2 cellular contexts compared by ENCODE assay signal in the genomic region with DNA sequence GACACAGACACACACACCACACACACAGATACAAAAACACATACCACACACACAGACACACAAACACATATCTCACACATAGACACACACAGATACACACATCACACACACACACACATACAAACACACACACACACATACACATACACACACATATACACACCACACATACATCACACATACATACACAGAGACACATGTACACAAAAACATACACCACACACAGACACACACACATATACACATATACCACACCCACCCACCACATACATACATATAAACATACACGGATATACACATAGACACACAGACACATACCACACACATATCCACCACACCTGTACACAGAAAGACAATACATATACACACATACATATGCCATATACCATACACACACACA.
TF ChIP-seq lines count a peak whose summit lies in the region.

No MANE protein-coding gene starts in this region.

TF ChIP-seq in HepG2, 621 proteins besides CTCF, POLR2A, EP300 and RAD21 (continues in another document):
- TF ChIP-seq, protein P1, sequence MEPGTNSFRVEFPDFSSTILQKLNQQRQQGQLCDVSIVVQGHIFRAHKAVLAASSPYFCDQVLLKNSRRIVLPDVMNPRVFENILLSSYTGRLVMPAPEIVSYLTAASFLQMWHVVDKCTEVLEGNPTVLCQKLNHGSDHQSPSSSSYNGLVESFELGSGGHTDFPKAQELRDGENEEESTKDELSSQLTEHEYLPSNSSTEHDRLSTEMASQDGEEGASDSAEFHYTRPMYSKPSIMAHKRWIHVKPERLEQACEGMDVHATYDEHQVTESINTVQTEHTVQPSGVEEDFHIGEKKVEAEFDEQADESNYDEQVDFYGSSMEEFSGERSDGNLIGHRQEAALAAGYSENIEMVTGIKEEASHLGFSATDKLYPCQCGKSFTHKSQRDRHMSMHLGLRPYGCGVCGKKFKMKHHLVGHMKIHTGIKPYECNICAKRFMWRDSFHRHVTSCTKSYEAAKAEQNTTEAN (CRISPR knock-in tag; conservative IDR thresholded peaks at IDR 0.05): no peak
- TF ChIP-seq PAX8 (CRISPR knock-in tag; IDR thresholded peaks at IDR 0.05; ENCODE audit: borderline replicate concordance): no peak
- TF ChIP-seq, protein P2, sequence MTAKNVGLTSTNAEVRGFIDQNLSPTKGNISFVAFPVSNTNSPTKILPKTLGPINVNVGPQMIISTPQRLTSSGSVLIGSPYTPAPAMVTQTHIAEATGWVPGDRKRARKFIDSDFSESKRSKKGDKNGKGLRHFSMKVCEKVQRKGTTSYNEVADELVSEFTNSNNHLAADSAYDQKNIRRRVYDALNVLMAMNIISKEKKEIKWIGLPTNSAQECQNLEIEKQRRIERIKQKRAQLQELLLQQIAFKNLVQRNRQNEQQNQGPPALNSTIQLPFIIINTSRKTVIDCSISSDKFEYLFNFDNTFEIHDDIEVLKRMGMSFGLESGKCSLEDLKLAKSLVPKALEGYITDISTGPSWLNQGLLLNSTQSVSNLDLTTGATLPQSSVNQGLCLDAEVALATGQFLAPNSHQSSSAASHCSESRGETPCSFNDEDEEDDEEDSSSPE (CRISPR knock-in tag; IDR thresholded peaks at IDR 0.05): no peak
- TF ChIP-seq ZFP36L1 (CRISPR knock-in tag; IDR thresholded peaks at IDR 0.05): no peak
- TF ChIP-seq, protein P3, sequence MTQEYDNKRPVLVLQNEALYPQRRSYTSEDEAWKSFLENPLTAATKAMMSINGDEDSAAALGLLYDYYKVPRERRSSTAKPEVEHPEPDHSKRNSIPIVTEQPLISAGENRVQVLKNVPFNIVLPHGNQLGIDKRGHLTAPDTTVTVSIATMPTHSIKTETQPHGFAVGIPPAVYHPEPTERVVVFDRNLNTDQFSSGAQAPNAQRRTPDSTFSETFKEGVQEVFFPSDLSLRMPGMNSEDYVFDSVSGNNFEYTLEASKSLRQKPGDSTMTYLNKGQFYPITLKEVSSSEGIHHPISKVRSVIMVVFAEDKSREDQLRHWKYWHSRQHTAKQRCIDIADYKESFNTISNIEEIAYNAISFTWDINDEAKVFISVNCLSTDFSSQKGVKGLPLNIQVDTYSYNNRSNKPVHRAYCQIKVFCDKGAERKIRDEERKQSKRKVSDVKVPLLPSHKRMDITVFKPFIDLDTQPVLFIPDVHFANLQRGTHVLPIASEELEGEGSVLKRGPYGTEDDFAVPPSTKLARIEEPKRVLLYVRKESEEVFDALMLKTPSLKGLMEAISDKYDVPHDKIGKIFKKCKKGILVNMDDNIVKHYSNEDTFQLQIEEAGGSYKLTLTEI (CRISPR knock-in tag; conservative IDR thresholded peaks at IDR 0.05): no peak
- no peak for TF ChIP-seq ZKSCAN5 (CRISPR knock-in tag; IDR thresholded peaks at IDR 0.05)
- TF ChIP-seq FOXP1 (IDR thresholded peaks at IDR 0.05): no peak
- TF ChIP-seq FOXP1 (CRISPR knock-in tag; IDR thresholded peaks at IDR 0.05): no peak
- TF ChIP-seq NR2F6 (IDR thresholded peaks at IDR 0.05): no peak
- TF ChIP-seq NR2F6 (CRISPR knock-in tag; IDR thresholded peaks at IDR 0.05): no peak
- TF ChIP-seq ADNP (CRISPR knock-in tag; IDR thresholded peaks at IDR 0.05): no peak
- no peak for TF ChIP-seq ATRX (CRISPR knock-in tag; IDR thresholded peaks at IDR 0.05; ENCODE audit: borderline replicate concordance)
- no peak for TF ChIP-seq YEATS4 (CRISPR knock-in tag; IDR thresholded peaks at IDR 0.05; ENCODE audit: borderline replicate concordance)
- TF ChIP-seq, protein P4, sequence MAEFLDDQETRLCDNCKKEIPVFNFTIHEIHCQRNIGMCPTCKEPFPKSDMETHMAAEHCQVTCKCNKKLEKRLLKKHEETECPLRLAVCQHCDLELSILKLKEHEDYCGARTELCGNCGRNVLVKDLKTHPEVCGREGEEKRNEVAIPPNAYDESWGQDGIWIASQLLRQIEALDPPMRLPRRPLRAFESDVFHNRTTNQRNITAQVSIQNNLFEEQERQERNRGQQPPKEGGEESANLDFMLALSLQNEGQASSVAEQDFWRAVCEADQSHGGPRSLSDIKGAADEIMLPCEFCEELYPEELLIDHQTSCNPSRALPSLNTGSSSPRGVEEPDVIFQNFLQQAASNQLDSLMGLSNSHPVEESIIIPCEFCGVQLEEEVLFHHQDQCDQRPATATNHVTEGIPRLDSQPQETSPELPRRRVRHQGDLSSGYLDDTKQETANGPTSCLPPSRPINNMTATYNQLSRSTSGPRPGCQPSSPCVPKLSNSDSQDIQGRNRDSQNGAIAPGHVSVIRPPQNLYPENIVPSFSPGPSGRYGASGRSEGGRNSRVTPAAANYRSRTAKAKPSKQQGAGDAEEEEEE (CRISPR knock-in tag; IDR thresholded peaks at IDR 0.05; ENCODE audit: borderline replicate concordance): no peak
- TF ChIP-seq ZSCAN22 (CRISPR knock-in tag; IDR thresholded peaks at IDR 0.05): no peak

TF ChIP-seq in GM12878, 131 proteins besides CTCF, POLR2A, EP300 and RAD21:
- TF ChIP-seq HDGF (IDR thresholded peaks at IDR 0.05) (0 out of 2 replicates have a peak, but pooled peaks have one; percentile 61), POLR2AphosphoS5 (IDR thresholded peaks at IDR 0.05; ENCODE audit: low read length) (no peak), TARDBP (IDR thresholded peaks at IDR 0.05; ENCODE audit: borderline replicate concordance) (no peak), NFYA (IDR thresholded peaks at IDR 0.05; ENCODE audit: borderline replicate concordance, low read depth, low read length) (no peak), WRNIP1 (IDR thresholded peaks at IDR 0.05; ENCODE audit: borderline replicate concordance, low read depth, low read length) (no peak)
